Comparison of ENCODE assay signal across 10 cellular contexts in genomic region chr3:31958721-31959152, GRCh38. TPM values are rescaled to one million over a fixed set of nuclear protein-coding genes. Genes with fewer than 3 reads are reported as not detected.
DNase-seq lines count a peak whose midpoint lies in the region; ATAC-seq and TF ChIP-seq lines count a peak whose summit lies in the region.
"Had no signal": no experiment of that assay in that cellular context is flagged by ENCODE, and none has a peak within 500 bp of the region (broad histone marks: within the 10 kb centered on the region; RNA-seq: fewer than 3 reads in every experiment).

No MANE protein-coding gene starts in this region.

- H3K4me1 ChIP-seq in Peyer's patch (peaks cover 0 to 21% (median 10%) of the 10 kb centered on the region in 4 donors), iPS-18a (ENCODE audit: control insufficient read depth, low read depth, low read length) (peaks cover 38% of the 10 kb centered on the region), testis (peaks cover 28% of the 10 kb centered on the region), A673 (ENCODE audit: insufficient read depth, low read length, poor library complexity, severe bottlenecking) (peaks cover 4% of the 10 kb centered on the region)

- DNase-seq in NCI-H1092 (lab: John Stamatoyannopoulos, UW) (peak; percentile 28), Peyer's patch (no peak), testis (peak; percentile 70), A673 (ENCODE audit: low spot score) (no peak), activated gamma-delta T cell treated with Interleukin-2 at 50 U/mL for 16 hours (no peak)
- DNase-seq: activated CD4-positive, alpha-beta T cell treated with anti-CD3 and anti-CD28 coated beads, Interleukin-2, amount 50 U/mL, for 48 hours; EL had no signal

- intact Hi-C loops in testis (cut with DNase I; ENCODE audit: low total_unique reads) (no loop called here), A673 (cut with micrococcal nuclease; ENCODE audit: unreplicated experiment) (no loop called here)

- POLR2A ChIA-PET in A673 (lab: Charles Lee; ENCODE audit: low non-redundant PET), result no interaction called here

- peaks cover 0 to 11% (median 0%) of the 10 kb centered on the region in 4 donors for H3K9me3 ChIP-seq in Peyer's patch
- H3K9me3 ChIP-seq in iPS-18a (ENCODE audit: control insufficient read depth, low read depth, low read length), result peaks cover 4% of the 10 kb centered on the region
- H3K9me3 ChIP-seq in testis, result no peaks in the 10 kb centered on the region
- H3K9me3 ChIP-seq in A673 (ENCODE audit: low read depth, low read length, poor library complexity, severe bottlenecking), result peaks cover 5% of the 10 kb centered on the region

- H3K27me3 ChIP-seq in Peyer's patch, result no peaks in the 10 kb centered on the region
- no peaks in the 10 kb centered on the region for H3K27me3 ChIP-seq in iPS-18a (ENCODE audit: control insufficient read depth, insufficient read depth, low read length)
- no peaks in the 10 kb centered on the region for H3K27me3 ChIP-seq in testis
- H3K27me3 ChIP-seq in A673 (replicated peaks; ENCODE audit: insufficient read depth, low read depth, low read length, poor library complexity), result no peaks in the 10 kb centered on the region

- CTCF ChIA-PET in A673 (lab: Charles Lee), result no interaction called here

- H3K36me3 ChIP-seq in Peyer's patch, result no peaks in the 10 kb centered on the region
- H3K36me3 ChIP-seq in iPS-18a (ENCODE audit: control insufficient read depth, low read depth, low read length), result no peaks in the 10 kb centered on the region
- no peaks in the 10 kb centered on the region for H3K36me3 ChIP-seq in testis (ENCODE audit: low read depth, missing control alignments)
- no peaks in the 10 kb centered on the region for H3K36me3 ChIP-seq in A673 (ENCODE audit: insufficient read depth, low read length, poor library complexity, severe bottlenecking)

- BruUV-seq in A673 (replicated peaks; lab: Mats Ljungman, UMichigan), result no TSS peak

- H3K27ac ChIP-seq in Peyer's patch, result peak overlapping the region; percentile 11 to 75 (median 50)
- peak overlapping the region; percentile 62 for H3K27ac ChIP-seq in iPS-18a (ENCODE audit: low read length)
- peak overlapping the region in 1 of 2 donors; percentile 78 for H3K27ac ChIP-seq in testis
- no peak overlapping the region for H3K27ac ChIP-seq in A673 (ENCODE audit: low read depth, low read length, poor library complexity, severe bottlenecking)

- no peak for TF ChIP-seq POLR2A in Peyer's patch (IDR thresholded peaks at IDR 0.05)
- no peak for TF ChIP-seq POLR2A in testis (IDR thresholded peaks at IDR 0.05)

- 26 to 27% methylated on average over 2 of the region's 2 CpGs for WGBS in testis, 2 donors

- ATAC-seq in GM18519 (IDR thresholded peaks at IDR 0.05; ENCODE audit: low FRiP score, unreplicated experiment), result no peak
- ATAC-seq: natural killer cell treated with Interleukin-12 subunit alpha and Interleukin-12 subunit beta and Interleukin-15 and Interleukin-18, amount 100 ng/mL, for 72 hours had no signal

- H3K4me3 ChIP-seq in Peyer's patch, result no peak overlapping the region
- peak overlapping the region; percentile 50 for H3K4me3 ChIP-seq in iPS-18a (ENCODE audit: low read length)
- no peak overlapping the region for H3K4me3 ChIP-seq in testis
- no peak overlapping the region for H3K4me3 ChIP-seq in A673 (ENCODE audit: low read depth, low read length, poor library complexity, severe bottlenecking)

- TF ChIP-seq CTCF in Peyer's patch (IDR thresholded peaks at IDR 0.05) (no peak), testis (IDR thresholded peaks at IDR 0.05) (no peak), A673 (conservative IDR thresholded peaks at IDR 0.05; ENCODE audit: low read depth, low read length) (no peak)

- H3K9ac ChIP-seq in iPS-18a (ENCODE audit: low read length), result peak overlapping the region; percentile 29

RNA-seq across cellular contexts. Expression of gene OSBPL10, which starts 22.3 kb away (rescaled TPM):
- total RNA-seq in Peyer's patch (100 to 1,000 TPM in 1 of 4 donors, 10 to 100 TPM in 3; 18.5 to 128 (median 60.5) TPM), testis (100 to 1,000 TPM; 160 to 175 TPM), A673 (2021) (1.1 and 2.3 TPM in 2 replicates)
- polyA plus RNA-seq in testis (ENCODE audit: insufficient read depth, low read depth, low replicate concordance), result 113 TPM

RNA-seq across cellular contexts. Expression of gene ZNF860, which starts 22.8 kb away (rescaled TPM):
- total RNA-seq in Peyer's patch, result 10 to 100 TPM in 1 of 4 donors, under 1 TPM in 1, not detected in 2; 0.80 to 10.7 TPM
- total RNA-seq in testis, result 1 to 10 TPM; 4.0 to 6.2 TPM
- polyA plus RNA-seq in testis (ENCODE audit: insufficient read depth, low read depth, low replicate concordance), result 1.5 TPM
- total RNA-seq in A673 (2021), result not detected in 2 replicates
- total RNA-seq: natural killer cell treated with Interleukin-12 subunit alpha and Interleukin-12 subunit beta and Interleukin-15 and Interleukin-18, amount 100 ng/mL, for 72 hours had no signal

Comparison
In these comparisons a context has a peak if more than half of its experiments do, and no peak if none do; other contexts are left out.
1. DNase-seq: peak in NCI-H1092 (single experiment) and testis (single experiment); none in Peyer's patch (0 of 3), A673 (single experiment) and activated gamma-delta T cell treated with Interleukin-2 at 50 U/mL for 16 hours (single experiment).